ENCODE assay signal across 8 cellular contexts in genomic region chr7:517848-518629, GRCh38. TPM values are rescaled to one million over a fixed set of nuclear protein-coding genes. Genes with fewer than 3 reads are reported as not detected.
DNase-seq lines count a peak whose midpoint lies in the region; ATAC-seq, FAIRE-seq and TF ChIP-seq lines count a peak whose summit lies in the region.

No MANE protein-coding gene starts in this region.

- H4K20me1 ChIP-seq in fibroblast of lung (ENCODE audit: control insufficient read depth, extremely low read depth, insufficient read depth, low read length) = no peaks in the 10 kb centered on the region

- H2AFZ ChIP-seq in fibroblast of lung (ENCODE audit: low read length) = no peak overlapping the region

- peak overlapping the region; percentile 64 for H3K27ac ChIP-seq in fibroblast of lung (ENCODE audit: insufficient read depth, low read length)

- H3K27me3 ChIP-seq in fibroblast of lung (ENCODE audit: control insufficient read depth, insufficient read depth, low read length) = peaks cover 24% of the 10 kb centered on the region

- peak overlapping the region; percentile 69 for H3K9ac ChIP-seq in fibroblast of lung (ENCODE audit: insufficient read depth, low read length)

- FAIRE-seq in urothelium cell line (lab: Jason Lieb, UNC) = no peak

- H3K9me3 ChIP-seq in fibroblast of lung (ENCODE audit: control insufficient read depth, insufficient read depth, low read depth, low read length) = no peaks in the 10 kb centered on the region

- H3K4me1 Mint-ChIP-seq in activated CD8-positive, alpha-beta T cell treated with anti-CD3 and anti-CD28 coated beads for 36 hours (ENCODE audit: low read depth) = peaks cover 18% of the 10 kb centered on the region
- H3K4me1 Mint-ChIP-seq in naive B cell = peaks cover 12 to 17% (median 13%) of the 10 kb centered on the region in 3 donors

- intact Hi-C loops in activated CD8-positive, alpha-beta T cell treated with anti-CD3 and anti-CD28 coated beads for 36 hours (cut with micrococcal nuclease) = no loop called here

- peak overlapping the region; percentile 81 for H3K4me3 Mint-ChIP-seq in activated CD8-positive, alpha-beta T cell treated with anti-CD3 and anti-CD28 coated beads for 36 hours
- H3K4me3 Mint-ChIP-seq in naive B cell = peak overlapping the region; percentile 77 to 92 (median 82)

- H3K79me2 ChIP-seq in fibroblast of lung (ENCODE audit: control insufficient read depth, insufficient read depth, low read length) = peaks cover 8% of the 10 kb centered on the region

- H3K4me1 ChIP-seq in fibroblast of lung (ENCODE audit: control insufficient read depth, extremely low read depth, insufficient read depth, low read length) = peaks cover 16% of the 10 kb centered on the region

- peak overlapping the region; percentile 75 for H3K4me2 ChIP-seq in fibroblast of lung (ENCODE audit: extremely low read depth, insufficient read depth, low read length)

- H3K9me3 Mint-ChIP-seq in activated CD8-positive, alpha-beta T cell treated with anti-CD3 and anti-CD28 coated beads for 36 hours = no peaks in the 10 kb centered on the region
- H3K9me3 Mint-ChIP-seq in naive B cell = no peaks in the 10 kb centered on the region

- CTCF ChIA-PET in activated CD8-positive, alpha-beta T cell treated with anti-CD3 and anti-CD28 coated beads for 36 hours (lab: Charles Lee) = interaction anchor here (1.1 kb wide), 1 partner anchor 185 kb away, joined by 5 read pairs; no protein-coding TSS in a partner anchor

- DNase-seq in stimulated activated naive CD4-positive, alpha-beta T cell treated with Interleukin-2 at 50 U/mL for 16 hours (lab: John Stamatoyannopoulos, UW) = peak; percentile 11
- no peak for DNase-seq in stimulated activated naive CD4-positive, alpha-beta T cell (lab: John Stamatoyannopoulos, UW)
- DNase-seq in activated CD8-positive, alpha-beta T cell treated with anti-CD3 and anti-CD28 coated beads for 36 hours = peak; percentile 64
- DNase-seq in fibroblast of lung (ENCODE audit: low read depth in 2 of 2) (peak; percentile 70 to 76), naive B cell (no peak), urothelium cell line (ENCODE audit: low spot score) (peak; percentile 63), HUDEP-2 (lab: John Stamatoyannopoulos, UW; ENCODE audit: unreplicated experiment in 76 of 76) (no peak), SIG-M5 (lab: John Stamatoyannopoulos, UW) (no peak)

- POLR2A ChIA-PET in activated CD8-positive, alpha-beta T cell treated with anti-CD3 and anti-CD28 coated beads for 36 hours (lab: Charles Lee) = interaction anchor here (0.8 kb wide), 1 partner anchor 86 kb away, joined by 3 read pairs; no protein-coding TSS in a partner anchor

- ATAC-seq in activated CD8-positive, alpha-beta T cell treated with anti-CD3 and anti-CD28 coated beads for 36 hours = no peak
- ATAC-seq in naive B cell (ENCODE audit: low read depth in 2 of 2) = no peak

- peaks cover 29% of the 10 kb centered on the region for H3K27me3 Mint-ChIP-seq in activated CD8-positive, alpha-beta T cell treated with anti-CD3 and anti-CD28 coated beads for 36 hours
- peaks cover 7 to 33% (median 16%) of the 10 kb centered on the region in 3 donors for H3K27me3 Mint-ChIP-seq in naive B cell

- TF ChIP-seq CTCF in activated CD8-positive, alpha-beta T cell treated with anti-CD3 and anti-CD28 coated beads for 36 hours (IDR thresholded peaks at IDR 0.05) = no peak
- TF ChIP-seq CTCF in fibroblast of lung (conservative IDR thresholded peaks at IDR 0.05 in 1 of 2, IDR thresholded peaks at IDR 0.05 in 1 of 2; ENCODE audit: low read depth in 1 of 2, low read length in 2 of 2) = no peak

- no peaks in the 10 kb centered on the region for H3K36me3 Mint-ChIP-seq in activated CD8-positive, alpha-beta T cell treated with anti-CD3 and anti-CD28 coated beads for 36 hours (ENCODE audit: low read depth)
- H3K36me3 Mint-ChIP-seq in naive B cell = no peaks in the 10 kb centered on the region

- peaks cover 1% of the 10 kb centered on the region for H3K36me3 ChIP-seq in fibroblast of lung (ENCODE audit: control insufficient read depth, insufficient read depth, low read length)

- peak overlapping the region; percentile 63 for H3K27ac Mint-ChIP-seq in activated CD8-positive, alpha-beta T cell treated with anti-CD3 and anti-CD28 coated beads for 36 hours
- peak overlapping the region in 1 of 6 donors; percentile 68 for H3K27ac Mint-ChIP-seq in naive B cell

- H3K4me3 ChIP-seq in fibroblast of lung (replicated peaks in 1 of 4; ENCODE audit: control extremely low read depth in 1 of 4, insufficient read depth in 1 of 4, low read depth in 3 of 4, low read length in 4 of 4) = peak overlapping the region; percentile 52 to 68 (median 54)

RNA-seq across cellular contexts. Expression of gene PDGFA, which starts 1.6 kb away (rescaled TPM):
- 10 to 100 TPM; 16.7 to 18.8 TPM for total RNA-seq in activated CD8-positive, alpha-beta T cell treated with anti-CD3 and anti-CD28 coated beads for 36 hours
- 10.8 and 13.5 TPM in 2 replicates for total RNA-seq in fibroblast of lung
- polyA plus RNA-seq in fibroblast of lung (2.0 and 16.9 TPM in 2 replicates), naive B cell (ENCODE audit: low read depth in 6 of 6) (under 1 TPM in 1 of 6 donors, not detected in 5; 0.12 TPM)
- 2.4 and 17.6 TPM in 2 replicates for polyA plus RNA-seq in fibroblast of lung (2012)
- polyA minus RNA-seq in fibroblast of lung (ENCODE audit: low replicate concordance) = 8.4 and 52.3 TPM in 2 replicates

Comparison
In these comparisons a context has a peak if more than half of its experiments do, and no peak if none do; other contexts are left out.
1. DNase-seq: peak in stimulated activated naive CD4-positive, alpha-beta T cell treated with Interleukin-2 at 50 U/mL for 16 hours (single experiment), activated CD8-positive, alpha-beta T cell treated with anti-CD3 and anti-CD28 coated beads for 36 hours (single experiment), fibroblast of lung (2 of 2) and urothelium cell line (single experiment); none in stimulated activated naive CD4-positive, alpha-beta T cell (0 of 6), naive B cell (single experiment), HUDEP-2 (0 of 76) and SIG-M5 (single experiment).